8 cellular contexts compared by ENCODE assay signal in the genomic region with DNA sequence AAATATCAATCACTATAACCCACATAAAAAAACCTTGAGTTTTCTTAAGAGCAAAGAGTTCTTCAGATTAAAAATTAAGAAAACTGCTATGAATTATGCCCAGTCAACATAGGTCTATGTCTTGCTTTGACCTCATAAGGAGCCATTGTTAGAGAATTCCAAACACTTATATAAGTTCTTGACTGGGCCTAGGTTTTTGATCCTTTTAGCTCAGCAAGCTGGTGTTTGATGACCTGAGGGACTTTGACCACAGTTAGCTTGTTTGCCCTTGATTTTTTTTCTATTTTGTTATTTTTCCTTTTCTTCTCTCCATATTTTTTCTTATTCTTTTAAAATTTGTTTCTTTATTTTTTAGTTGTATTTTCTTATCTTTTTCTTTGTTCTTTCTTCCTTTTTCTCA.
"Had no signal": no experiment of that assay in that cellular context is flagged by ENCODE, and none has a peak within 500 bp of the region (broad histone marks: within the 10 kb centered on the region; RNA-seq: fewer than 3 reads in every experiment).

No MANE protein-coding gene starts in this region.

- ATAC-seq: GM12878 had no signal

- FAIRE-seq: G401.6, GM12878, GM12891, GM12892, GM18507, GM19239 had no signal

- H3K4me3 ChIP-seq: GM12878 had no signal

- DNase-seq: GDM1, GF-D8 had no signal
